ENCODE assay signal across 1 cellular context in genomic region chr3:40452876-40453730, GRCh38.
A peak's percentile ranks its signal among the peaks of the same experiment; 100 is the strongest.
TF ChIP-seq lines count a peak whose summit lies in the region.

No MANE protein-coding gene starts in this region.

TF ChIP-seq in HCT116, 20 proteins besides CTCF, POLR2A, EP300 and RAD21 (continued from another document):
- TF ChIP-seq, protein P1, sequence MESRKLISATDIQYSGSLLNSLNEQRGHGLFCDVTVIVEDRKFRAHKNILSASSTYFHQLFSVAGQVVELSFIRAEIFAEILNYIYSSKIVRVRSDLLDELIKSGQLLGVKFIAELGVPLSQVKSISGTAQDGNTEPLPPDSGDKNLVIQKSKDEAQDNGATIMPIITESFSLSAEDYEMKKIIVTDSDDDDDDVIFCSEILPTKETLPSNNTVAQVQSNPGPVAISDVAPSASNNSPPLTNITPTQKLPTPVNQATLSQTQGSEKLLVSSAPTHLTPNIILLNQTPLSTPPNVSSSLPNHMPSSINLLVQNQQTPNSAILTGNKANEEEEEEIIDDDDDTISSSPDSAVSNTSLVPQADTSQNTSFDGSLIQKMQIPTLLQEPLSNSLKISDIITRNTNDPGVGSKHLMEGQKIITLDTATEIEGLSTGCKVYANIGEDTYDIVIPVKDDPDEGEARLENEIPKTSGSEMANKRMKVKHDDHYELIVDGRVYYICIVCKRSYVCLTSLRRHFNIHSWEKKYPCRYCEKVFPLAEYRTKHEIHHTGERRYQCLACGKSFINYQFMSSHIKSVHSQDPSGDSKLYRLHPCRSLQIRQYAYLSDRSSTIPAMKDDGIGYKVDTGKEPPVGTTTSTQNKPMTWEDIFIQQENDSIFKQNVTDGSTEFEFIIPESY (IDR thresholded peaks at IDR 0.05; ENCODE audit: extremely low read depth, insufficient replicate concordance, low read length) = no peak
- peak; percentile 99 for TF ChIP-seq YY1 (IDR thresholded peaks at IDR 0.05; ENCODE audit: extremely low read depth, insufficient replicate concordance, low read depth, low read length)
- TF ChIP-seq, protein P2, sequence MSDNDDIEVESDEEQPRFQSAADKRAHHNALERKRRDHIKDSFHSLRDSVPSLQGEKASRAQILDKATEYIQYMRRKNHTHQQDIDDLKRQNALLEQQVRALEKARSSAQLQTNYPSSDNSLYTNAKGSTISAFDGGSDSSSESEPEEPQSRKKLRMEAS (IDR thresholded peaks at IDR 0.05) = peak; percentile 78
- TF ChIP-seq, protein P3, sequence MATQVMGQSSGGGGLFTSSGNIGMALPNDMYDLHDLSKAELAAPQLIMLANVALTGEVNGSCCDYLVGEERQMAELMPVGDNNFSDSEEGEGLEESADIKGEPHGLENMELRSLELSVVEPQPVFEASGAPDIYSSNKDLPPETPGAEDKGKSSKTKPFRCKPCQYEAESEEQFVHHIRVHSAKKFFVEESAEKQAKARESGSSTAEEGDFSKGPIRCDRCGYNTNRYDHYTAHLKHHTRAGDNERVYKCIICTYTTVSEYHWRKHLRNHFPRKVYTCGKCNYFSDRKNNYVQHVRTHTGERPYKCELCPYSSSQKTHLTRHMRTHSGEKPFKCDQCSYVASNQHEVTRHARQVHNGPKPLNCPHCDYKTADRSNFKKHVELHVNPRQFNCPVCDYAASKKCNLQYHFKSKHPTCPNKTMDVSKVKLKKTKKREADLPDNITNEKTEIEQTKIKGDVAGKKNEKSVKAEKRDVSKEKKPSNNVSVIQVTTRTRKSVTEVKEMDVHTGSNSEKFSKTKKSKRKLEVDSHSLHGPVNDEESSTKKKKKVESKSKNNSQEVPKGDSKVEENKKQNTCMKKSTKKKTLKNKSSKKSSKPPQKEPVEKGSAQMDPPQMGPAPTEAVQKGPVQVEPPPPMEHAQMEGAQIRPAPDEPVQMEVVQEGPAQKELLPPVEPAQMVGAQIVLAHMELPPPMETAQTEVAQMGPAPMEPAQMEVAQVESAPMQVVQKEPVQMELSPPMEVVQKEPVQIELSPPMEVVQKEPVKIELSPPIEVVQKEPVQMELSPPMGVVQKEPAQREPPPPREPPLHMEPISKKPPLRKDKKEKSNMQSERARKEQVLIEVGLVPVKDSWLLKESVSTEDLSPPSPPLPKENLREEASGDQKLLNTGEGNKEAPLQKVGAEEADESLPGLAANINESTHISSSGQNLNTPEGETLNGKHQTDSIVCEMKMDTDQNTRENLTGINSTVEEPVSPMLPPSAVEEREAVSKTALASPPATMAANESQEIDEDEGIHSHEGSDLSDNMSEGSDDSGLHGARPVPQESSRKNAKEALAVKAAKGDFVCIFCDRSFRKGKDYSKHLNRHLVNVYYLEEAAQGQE (IDR thresholded peaks at IDR 0.05; ENCODE audit: low read depth) = no peak
- TF ChIP-seq TCF7L2 (IDR thresholded peaks at IDR 0.05; ENCODE audit: borderline replicate concordance, extremely low read depth, insufficient read depth, insufficient read length) = peak; percentile 15
- no peak for TF ChIP-seq CEBPB (IDR thresholded peaks at IDR 0.05; ENCODE audit: low read depth)
- peak; percentile 92 for TF ChIP-seq SP1 (IDR thresholded peaks at IDR 0.05; ENCODE audit: low read depth)
- TF ChIP-seq SRF (IDR thresholded peaks at IDR 0.05; ENCODE audit: low read depth) = no peak
- TF ChIP-seq ZNF274 (IDR thresholded peaks at IDR 0.05; ENCODE audit: low read depth, low read length) = no peak
- no peak for TF ChIP-seq FOSL1 (IDR thresholded peaks at IDR 0.05; ENCODE audit: low read depth)
- peak; percentile 39 for TF ChIP-seq ZFX (IDR thresholded peaks at IDR 0.05)
